ENCODE assay signal across 1 cellular context in genomic region chr20:25220021-25220730, GRCh38.
TF ChIP-seq lines count a peak whose summit lies in the region.

No MANE protein-coding gene starts in this region.

TF ChIP-seq in GM12878, 131 proteins besides CTCF, POLR2A, EP300 and RAD21:
- TF ChIP-seq SMC3 (IDR thresholded peaks at IDR 0.05; ENCODE audit: borderline replicate concordance, low read length) (peak; percentile 28; the same call in 1 of the 2 replicates), TCF3 (IDR thresholded peaks at IDR 0.05; ENCODE audit: borderline replicate concordance, insufficient read depth, low read depth, low read length) (0 out of 2 replicates have a peak, but pooled peaks have one; percentile 34), BCL3 (IDR thresholded peaks at IDR 0.05; ENCODE audit: borderline replicate concordance, insufficient read depth, low read depth, low read length, poor library complexity, severe bottlenecking) (no peak), TCF12 (IDR thresholded peaks at IDR 0.05; ENCODE audit: low read depth, low read length) (peak; percentile 62; the same call in 1 of the 2 replicates), CEBPB (IDR thresholded peaks at IDR 0.05; ENCODE audit: borderline replicate concordance in 1 of 2, low read depth in 2 of 2, low read length in 2 of 2) (peak in 1 of 2 experiments; percentile 18; a peak in 1 of 4 replicates)
